1 cellular context compared by ENCODE assay signal in the genomic region with DNA sequence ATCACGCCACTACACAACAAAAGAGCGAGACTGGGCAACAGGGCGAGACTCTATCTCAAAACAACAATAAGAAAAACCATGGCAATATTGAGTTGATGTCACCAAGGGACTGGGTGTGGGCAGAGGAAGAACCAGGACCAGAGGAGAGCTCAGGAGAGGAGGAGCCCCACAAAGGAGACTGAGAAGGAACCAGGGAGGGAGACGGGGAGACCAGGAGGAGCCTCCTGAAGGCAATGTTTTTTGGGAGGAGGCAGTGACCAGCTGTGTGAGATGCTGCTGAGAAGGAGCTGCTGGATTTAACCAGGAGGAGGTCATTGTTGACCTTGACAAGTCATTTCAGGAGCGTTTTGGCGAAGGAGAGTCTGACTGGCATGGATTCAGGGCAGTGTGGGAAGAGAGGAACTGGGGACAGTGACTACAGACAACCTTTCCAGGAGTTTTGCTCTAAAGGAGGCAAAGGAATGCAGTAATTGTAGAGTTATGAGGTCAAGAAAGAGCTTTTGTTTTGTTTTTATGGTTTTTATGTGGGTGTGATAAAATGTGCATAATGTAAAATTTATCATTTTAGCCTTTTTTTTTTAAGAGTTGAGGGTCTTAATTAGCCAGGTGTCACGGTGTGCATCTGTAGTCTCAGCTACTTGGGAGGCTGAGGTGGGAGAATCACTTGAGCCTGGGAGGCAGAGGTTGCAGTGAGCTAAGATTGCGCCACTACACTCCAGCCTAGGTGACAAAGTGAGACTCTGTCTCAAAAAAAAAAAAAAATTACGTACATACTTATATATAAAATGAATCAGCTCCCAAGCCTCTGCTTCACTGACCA.
A peak's percentile ranks its signal among the peaks of the same experiment; 100 is the strongest.
TF ChIP-seq lines count a peak whose summit lies in the region.

No MANE protein-coding gene starts in this region.

TF ChIP-seq in K562, 482 proteins besides CTCF, POLR2A, EP300 and RAD21:
- TF ChIP-seq PRMT5 (CRISPR knock-in tag; IDR thresholded peaks at IDR 0.05) (no peak), CEBPB (tag; IDR thresholded peaks at IDR 0.05) (peak; percentile 72), KDM1A (IDR thresholded peaks at IDR 0.05) (no peak), U2AF1 (optimal IDR thresholded peaks at IDR 0.05; ENCODE audit: low read depth, low read length) (no peak)
- TF ChIP-seq, protein P1, sequence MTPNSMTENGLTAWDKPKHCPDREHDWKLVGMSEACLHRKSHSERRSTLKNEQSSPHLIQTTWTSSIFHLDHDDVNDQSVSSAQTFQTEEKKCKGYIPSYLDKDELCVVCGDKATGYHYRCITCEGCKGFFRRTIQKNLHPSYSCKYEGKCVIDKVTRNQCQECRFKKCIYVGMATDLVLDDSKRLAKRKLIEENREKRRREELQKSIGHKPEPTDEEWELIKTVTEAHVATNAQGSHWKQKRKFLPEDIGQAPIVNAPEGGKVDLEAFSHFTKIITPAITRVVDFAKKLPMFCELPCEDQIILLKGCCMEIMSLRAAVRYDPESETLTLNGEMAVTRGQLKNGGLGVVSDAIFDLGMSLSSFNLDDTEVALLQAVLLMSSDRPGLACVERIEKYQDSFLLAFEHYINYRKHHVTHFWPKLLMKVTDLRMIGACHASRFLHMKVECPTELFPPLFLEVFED (CRISPR knock-in tag; conservative IDR thresholded peaks at IDR 0.05), result 0 out of 2 replicates have a peak, but pooled peaks have one; percentile 8
